In genomic region chr6:158816329-158816728, GRCh38 we compare ENCODE assay signal across 1 cellular context.
TF ChIP-seq lines count a peak whose summit lies in the region.

No MANE protein-coding gene starts in this region.

TF ChIP-seq in K562, 482 proteins besides CTCF, POLR2A, EP300 and RAD21 (continued from another document):
- no peak for TF ChIP-seq SMAD4 (CRISPR knock-in tag; conservative IDR thresholded peaks at IDR 0.05)
